ENCODE assay signal across 11 cellular contexts in the genomic region with DNA sequence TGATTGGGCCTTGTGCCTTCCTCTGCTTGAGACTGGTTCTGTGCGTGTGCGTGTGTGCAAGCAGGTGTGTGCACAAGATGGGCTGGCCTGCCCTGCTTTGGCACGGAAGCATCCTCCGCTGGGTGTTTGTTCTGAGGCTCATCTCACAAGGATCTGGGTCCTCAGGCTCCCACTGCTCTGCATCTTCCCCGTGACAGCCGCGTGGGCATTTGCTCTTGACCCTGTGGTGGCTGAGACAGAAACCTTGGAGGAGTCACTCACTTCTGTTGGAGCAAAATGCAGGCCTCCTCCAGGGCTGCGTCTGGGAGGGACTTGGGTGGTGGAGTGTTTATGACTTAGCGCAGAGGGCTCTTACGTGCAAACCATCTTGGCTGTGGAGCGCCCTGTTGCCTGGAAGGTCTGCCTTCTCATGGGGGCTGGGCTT.
DNase-seq lines count a peak whose midpoint lies in the region; ATAC-seq lines count a peak whose summit lies in the region.
"Had no signal": no experiment of that assay in that cellular context is flagged by ENCODE, and none has a peak within 500 bp of the region (broad histone marks: within the 10 kb centered on the region; RNA-seq: fewer than 3 reads in every experiment).

No MANE protein-coding gene starts in this region.

- H3K9me3 Mint-ChIP-seq in activated naive CD8-positive, alpha-beta T cell treated with anti-CD3 and anti-CD28 coated beads, Interleukin-2, amount 50 U/mL, for 24 hours, result no peaks in the 10 kb centered on the region
- H3K9me3 Mint-ChIP-seq in naive thymus-derived CD8-positive, alpha-beta T cell, result no peaks in the 10 kb centered on the region

- H3K27ac Mint-ChIP-seq in activated naive CD8-positive, alpha-beta T cell treated with anti-CD3 and anti-CD28 coated beads, Interleukin-2, amount 50 U/mL, for 24 hours, result peak overlapping the region; percentile 78
- peak overlapping the region; percentile 93 to 99 (median 98) for H3K27ac Mint-ChIP-seq in naive thymus-derived CD8-positive, alpha-beta T cell

- DNase-seq in AG20443 (ENCODE audit: low spot score), result peak; percentile 77
- DNase-seq in NCI-H510A (lab: John Stamatoyannopoulos, UW), result peak; percentile 38
- peak; percentile 48 for DNase-seq in activated naive CD8-positive, alpha-beta T cell treated with anti-CD3 and anti-CD28 coated beads, Interleukin-2, amount 50 U/mL, for 24 hours
- DNase-seq in naive thymus-derived CD8-positive, alpha-beta T cell, result peak in 8 of 10 donors; percentile 7 to 72 (median 44)
- no peak for DNase-seq in NCI-H69 (lab: John Stamatoyannopoulos, UW)
- DNase-seq in kidney tubule cell (ENCODE audit: low spot score), result no peak
- DNase-seq in NCI-H524 (lab: John Stamatoyannopoulos, UW), result no peak
- DNase-seq in NCI-H146 (lab: John Stamatoyannopoulos, UW), result no peak
- DNase-seq: caudate nucleus, naive B cell had no signal

- peak overlapping the region; percentile 28 for H3K4me3 Mint-ChIP-seq in activated naive CD8-positive, alpha-beta T cell treated with anti-CD3 and anti-CD28 coated beads, Interleukin-2, amount 50 U/mL, for 24 hours
- peak overlapping the region; percentile 60 to 94 (median 81) for H3K4me3 Mint-ChIP-seq in naive thymus-derived CD8-positive, alpha-beta T cell
- H3K4me3 Mint-ChIP-seq: CD14-positive monocyte had no signal

- peaks cover 18% of the 10 kb centered on the region for H3K36me3 Mint-ChIP-seq in activated naive CD8-positive, alpha-beta T cell treated with anti-CD3 and anti-CD28 coated beads, Interleukin-2, amount 50 U/mL, for 24 hours (ENCODE audit: low read depth)
- H3K36me3 Mint-ChIP-seq in naive thymus-derived CD8-positive, alpha-beta T cell, result peaks cover 0 to 2% (median under 1%) of the 10 kb centered on the region in 3 donors
- H3K36me3 Mint-ChIP-seq: naive B cell had no signal

- peak; percentile 72 for ATAC-seq in activated naive CD8-positive, alpha-beta T cell treated with anti-CD3 and anti-CD28 coated beads, Interleukin-2, amount 50 U/mL, for 24 hours
- ATAC-seq in naive thymus-derived CD8-positive, alpha-beta T cell, result peak; percentile 54 to 62

- H3K27me3 Mint-ChIP-seq in activated naive CD8-positive, alpha-beta T cell treated with anti-CD3 and anti-CD28 coated beads, Interleukin-2, amount 50 U/mL, for 24 hours, result no peaks in the 10 kb centered on the region
- no peaks in the 10 kb centered on the region for H3K27me3 Mint-ChIP-seq in naive thymus-derived CD8-positive, alpha-beta T cell
- H3K27me3 Mint-ChIP-seq: naive B cell had no signal

- H3K4me1 Mint-ChIP-seq in activated naive CD8-positive, alpha-beta T cell treated with anti-CD3 and anti-CD28 coated beads, Interleukin-2, amount 50 U/mL, for 24 hours, result peaks cover 64% of the 10 kb centered on the region
- H3K4me1 Mint-ChIP-seq in naive thymus-derived CD8-positive, alpha-beta T cell, result peaks cover 47 to 81% (median 72%) of the 10 kb centered on the region in 4 donors

- POLR2A ChIA-PET in naive thymus-derived CD8-positive, alpha-beta T cell (lab: Charles Lee), result interaction anchor here (1.0 to 3.0 kb wide), 6 partner anchors 10 to 122 kb away, joined by 3 to 18 read pairs (median 3); no protein-coding TSS in a partner anchor

Comparison
In these comparisons a context has a peak if more than half of its experiments do, and no peak if none do; other contexts are left out.
1. DNase-seq: peak in AG20443 (single experiment), NCI-H510A (single experiment), activated naive CD8-positive, alpha-beta T cell treated with anti-CD3 and anti-CD28 coated beads, Interleukin-2, amount 50 U/mL, for 24 hours (single experiment) and naive thymus-derived CD8-positive, alpha-beta T cell (8 of 10); none in NCI-H69 (single experiment), kidney tubule cell (single experiment), NCI-H524 (0 of 2) and NCI-H146 (single experiment).